ENCODE assay signal across 29 cellular contexts in the genomic region with DNA sequence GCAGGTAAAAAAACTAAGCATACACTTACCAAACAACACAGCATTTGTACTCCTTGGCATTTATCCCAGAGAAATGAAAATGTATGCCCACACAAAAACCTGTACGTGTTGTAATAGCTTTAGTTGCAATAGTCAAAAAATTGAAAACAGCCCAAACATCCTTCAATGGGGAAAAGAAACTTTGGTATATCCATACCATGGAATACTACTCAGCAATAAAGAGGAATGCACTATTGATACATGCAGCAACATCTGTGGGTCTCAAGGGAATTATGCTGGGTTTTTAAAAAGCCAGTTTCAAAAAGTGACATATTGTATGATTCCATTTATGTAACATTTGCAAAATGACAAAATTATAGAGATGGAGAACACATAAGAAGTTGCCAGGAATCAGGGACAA.
"Had no signal": no experiment of that assay in that cellular context is flagged by ENCODE, and none has a peak within 500 bp of the region (broad histone marks: within the 10 kb centered on the region; RNA-seq: fewer than 3 reads in every experiment).

No MANE protein-coding gene starts in this region.

- H3K27me3 Mint-ChIP-seq: progenitor cell of endocrine pancreas; stimulated activated naive CD8-positive, alpha-beta T cell treated with anti-CD3 and anti-CD28 coated beads, Interleukin-15, amount 100 ng/mL, for 72 hours; type B pancreatic cell had no signal

- ATAC-seq: natural killer cell; right cardiac atrium; right lobe of liver; stimulated activated effector memory CD8-positive, alpha-beta T cell treated with anti-CD3 and anti-CD28 coated beads, Interleukin-12 subunit alpha, Interleukin-12 subunit beta, amount 100 ng/mL, for 72 hours; stimulated activated naive CD8-positive, alpha-beta T cell treated with anti-CD3 and anti-CD28 coated beads, Interleukin-15, amount 100 ng/mL, for 72 hours; stimulated activated naive CD8-positive, alpha-beta T cell treated with anti-CD3 and anti-CD28 coated beads, Interleukin-15, Interleukin-2, amounts not matched to agents 100 U/mL and 50 U/mL, for 24 hours; upper lobe of right lung had no signal

- H3K4me1 ChIP-seq: parathyroid adenoma, right lobe of liver, sigmoid colon, testis, transverse colon, upper lobe of right lung, uterus had no signal

- H3K27ac ChIP-seq: neural progenitor cell, ovary, parathyroid adenoma, psoas muscle, right lobe of liver, sigmoid colon, suprapubic skin, testis, tibial artery, transverse colon, upper lobe of right lung, uterus had no signal

- H3K27ac Mint-ChIP-seq: nephron; neural progenitor cell; progenitor cell of endocrine pancreas; stimulated activated effector memory CD8-positive, alpha-beta T cell treated with anti-CD3 and anti-CD28 coated beads, Interleukin-12 subunit alpha, Interleukin-12 subunit beta, amount 100 ng/mL, for 72 hours; type B pancreatic cell had no signal

- H3K4me1 Mint-ChIP-seq: stimulated activated naive CD8-positive, alpha-beta T cell treated with anti-CD3 and anti-CD28 coated beads, Interleukin-15, amount 100 ng/mL, for 72 hours had no signal

- H3K9me3 ChIP-seq: ovary, psoas muscle, right lobe of liver, sigmoid colon, suprapubic skin, testis, tibial artery, transverse colon, upper lobe of right lung, uterus had no signal

- DNase-seq: natural killer cell; occipital lobe; ovary; posterior cingulate gyrus; psoas muscle; right cardiac atrium; right lobe of liver; sigmoid colon; small intestine; stimulated activated CD4-positive, alpha-beta T cell treated with anti-CD3 and anti-CD28 coated beads, Interleukin-15, amount 100 ng/mL, for 24 hours; stimulated activated CD4-positive, alpha-beta T cell treated with anti-CD3 and anti-CD28 coated beads, Interleukin-2, amount 100 ng/mL, for 24 hours; stimulated activated CD4-positive, alpha-beta T cell treated with anti-CD3 and anti-CD28 coated beads, Interleukin-2, amount 100 ng/mL, for 48 hours; stimulated activated CD4-positive, alpha-beta T cell treated with anti-CD3 and anti-CD28 coated beads, Interleukin-4, amount 100 ng/mL, for 24 hours; stimulated activated naive CD4-positive, alpha-beta T cell; stimulated activated naive CD8-positive, alpha-beta T cell treated with anti-CD3 and anti-CD28 coated beads, Interleukin-15, amount 100 ng/mL, for 72 hours; stimulated activated naive CD8-positive, alpha-beta T cell treated with anti-CD3 and anti-CD28 coated beads, Interleukin-15, Interleukin-2, amounts not matched to agents 100 U/mL and 50 U/mL, for 24 hours; substantia nigra; testis; tibial artery; transverse colon; upper lobe of right lung; uterus had no signal

- H3K4me3 Mint-ChIP-seq: natural killer cell; nephron; neural progenitor cell; stimulated activated effector memory CD8-positive, alpha-beta T cell treated with anti-CD3 and anti-CD28 coated beads, Interleukin-12 subunit alpha, Interleukin-12 subunit beta, amount 100 ng/mL, for 72 hours; stimulated activated naive CD8-positive, alpha-beta T cell treated with anti-CD3 and anti-CD28 coated beads, Interleukin-15, amount 100 ng/mL, for 72 hours; type B pancreatic cell had no signal

- H3K36me3 ChIP-seq: ovary, uterus had no signal

- H3K9me3 Mint-ChIP-seq: natural killer cell; nephron; neural progenitor cell; stimulated activated effector memory CD8-positive, alpha-beta T cell treated with anti-CD3 and anti-CD28 coated beads, Interleukin-12 subunit alpha, Interleukin-12 subunit beta, amount 100 ng/mL, for 72 hours; stimulated activated naive CD8-positive, alpha-beta T cell treated with anti-CD3 and anti-CD28 coated beads, Interleukin-15, amount 100 ng/mL, for 72 hours; type B pancreatic cell had no signal

- H3K4me3 ChIP-seq: neural progenitor cell, ovary, psoas muscle, right lobe of liver, sigmoid colon, suprapubic skin, testis, tibial artery, transverse colon, upper lobe of right lung, uterus had no signal
